1 cellular context compared by ENCODE assay signal in genomic region chr11:34263462-34264186, GRCh38.
TF ChIP-seq lines count a peak whose summit lies in the region.

No MANE protein-coding gene starts in this region.

TF ChIP-seq in HEK293, 187 proteins besides CTCF, POLR2A, EP300 and RAD21 (continued from another document and continues in another):
- no peak for TF ChIP-seq SALL2 (tag by site-specific recombination; IDR thresholded peaks at IDR 0.05; ENCODE audit: borderline replicate concordance)
- no peak for TF ChIP-seq ZNF830 (tag by site-specific recombination; IDR thresholded peaks at IDR 0.05; ENCODE audit: low read depth)
- TF ChIP-seq ZSCAN18 (tag by site-specific recombination; IDR thresholded peaks at IDR 0.05), result no peak
- TF ChIP-seq ZNF449 (tag by site-specific recombination; IDR thresholded peaks at IDR 0.05), result no peak
- no peak for TF ChIP-seq GLI4 (tag by site-specific recombination; IDR thresholded peaks at IDR 0.05)
- TF ChIP-seq ZNF10 (tag by site-specific recombination; IDR thresholded peaks at IDR 0.05), result no peak
- TF ChIP-seq ZSCAN4 (tag by site-specific recombination; IDR thresholded peaks at IDR 0.05), result no peak
- no peak for TF ChIP-seq ZNF624 (tag by site-specific recombination; IDR thresholded peaks at IDR 0.05)
- no peak for TF ChIP-seq ZNF510 (tag by site-specific recombination; IDR thresholded peaks at IDR 0.05; ENCODE audit: insufficient replicate concordance)
- TF ChIP-seq TRIM28 (IDR thresholded peaks at IDR 0.05; ENCODE audit: borderline replicate concordance, low read length), result no peak
- TF ChIP-seq ZBTB11 (tag by site-specific recombination; conservative IDR thresholded peaks at IDR 0.05; ENCODE audit: low read depth), result no peak
- peak; percentile 54 for TF ChIP-seq BCL11B (tag by site-specific recombination; IDR thresholded peaks at IDR 0.05; ENCODE audit: low read depth)
- no peak for TF ChIP-seq ZNF350 (tag by site-specific recombination; IDR thresholded peaks at IDR 0.05)
- TF ChIP-seq KLF7 (tag by site-specific recombination; IDR thresholded peaks at IDR 0.05; ENCODE audit: borderline replicate concordance), result no peak
- TF ChIP-seq ZNF518A (tag by site-specific recombination; conservative IDR thresholded peaks at IDR 0.05; ENCODE audit: low read depth), result no peak
- no peak for TF ChIP-seq ZNF211 (tag by site-specific recombination; IDR thresholded peaks at IDR 0.05; ENCODE audit: low read depth)
- no peak for TF ChIP-seq ZNF670 (tag by site-specific recombination; IDR thresholded peaks at IDR 0.05; ENCODE audit: low read depth)
- no peak; the same call in 1 of the 2 replicates for TF ChIP-seq ZNF843 (tag by site-specific recombination; IDR thresholded peaks at IDR 0.05)
- TF ChIP-seq EGR2 (tag by site-specific recombination; IDR thresholded peaks at IDR 0.05; ENCODE audit: low read depth), result no peak
- TF ChIP-seq SCRT2 (tag by site-specific recombination; IDR thresholded peaks at IDR 0.05), result peak; percentile 44
- peak; percentile 51; the same call in 1 of the 2 replicates for TF ChIP-seq KLF8 (tag by site-specific recombination; IDR thresholded peaks at IDR 0.05)
- TF ChIP-seq ZNF704 (tag by site-specific recombination; IDR thresholded peaks at IDR 0.05), result no peak
- TF ChIP-seq SETDB1 (IDR thresholded peaks at IDR 0.05; ENCODE audit: insufficient read length, low read length), result no peak
- peak; percentile 36 for TF ChIP-seq ZNF341 (tag by site-specific recombination; IDR thresholded peaks at IDR 0.05; ENCODE audit: low read depth)
- no peak for TF ChIP-seq ZBTB6 (tag by site-specific recombination; IDR thresholded peaks at IDR 0.05)
- TF ChIP-seq GLIS1 (tag by site-specific recombination; IDR thresholded peaks at IDR 0.05), result peak; percentile 84
- no peak for TF ChIP-seq ZNF837 (tag by site-specific recombination; IDR thresholded peaks at IDR 0.05)
- no peak for TF ChIP-seq ZBTB10 (tag by site-specific recombination; IDR thresholded peaks at IDR 0.05)
- TF ChIP-seq BCL6B (tag by site-specific recombination; IDR thresholded peaks at IDR 0.05), result no peak
- no peak for TF ChIP-seq ZNF548 (tag by site-specific recombination; IDR thresholded peaks at IDR 0.05)
- TF ChIP-seq ZNF692 (tag by site-specific recombination; IDR thresholded peaks at IDR 0.05), result no peak
- no peak for TF ChIP-seq ZNF2 (tag by site-specific recombination; IDR thresholded peaks at IDR 0.05)
- no peak for TF ChIP-seq PRDM6 (tag by site-specific recombination; IDR thresholded peaks at IDR 0.05)
